In genomic region chr7:149838224-149838991, GRCh38 we compare ENCODE assay signal across 8 cellular contexts. TPM values are rescaled to one million over a fixed set of nuclear protein-coding genes. Genes with fewer than 3 reads are reported as not detected.
DNase-seq lines count a peak whose midpoint lies in the region; ATAC-seq and TF ChIP-seq lines count a peak whose summit lies in the region.

Gene ZNF862, plus strand, starts transcription at chr7:149838375. Its CDS starts 237 bp downstream, at chr7:149838612.

- peaks cover 7% of the 10 kb centered on the region for H3K27me3 ChIP-seq in BJ (ENCODE audit: control insufficient read depth, insufficient read depth, low read length)

- peaks cover 20% of the 10 kb centered on the region for H3K27me3 Mint-ChIP-seq in activated CD4-positive, alpha-beta T cell treated with anti-CD3 and anti-CD28 coated beads, Interleukin-2, amount 10 ng/mL, durations not matched to agents 24 days and 14 days

- H3K9me3 Mint-ChIP-seq in activated CD4-positive, alpha-beta T cell treated with anti-CD3 and anti-CD28 coated beads, Interleukin-2, amount 10 ng/mL, durations not matched to agents 24 days and 14 days = no peaks in the 10 kb centered on the region

- CTCF ChIA-PET in BJ (lab: Yijun Ruan, JAX) = interaction anchor here (0.7 to 1.5 kb wide), 4 partner anchors 11 to 96 kb away, joined by 3 to 7 read pairs (median 4); no protein-coding TSS in a partner anchor

- TF ChIP-seq CTCF in BJ (IDR thresholded peaks at IDR 0.05; ENCODE audit: insufficient read depth, low read depth, low read length) = peak; percentile 21; the same call in 1 of the 2 replicates
- TF ChIP-seq CTCF in coronary artery (IDR thresholded peaks at IDR 0.05) = no peak

- ATAC-seq in GM19324 (IDR thresholded peaks at IDR 0.05; ENCODE audit: low FRiP score, unreplicated experiment) = peak; percentile 99
- peak; percentile 97 for ATAC-seq in HG03469 (IDR thresholded peaks at IDR 0.05; ENCODE audit: unreplicated experiment)
- ATAC-seq in left colon = peak; percentile 97

- POLR2A ChIA-PET in BJ (lab: Charles Lee) = interaction anchor here (0.6 kb wide), 1 partner anchor 11 kb away, joined by 4 read pairs; no protein-coding TSS in a partner anchor

- H3K4me3 ChIP-seq in BJ (ENCODE audit: low read depth, low read length) (peak within 1 kb of the TSS; percentile 65), coronary artery (peak within 1 kb of the TSS; percentile 81)

- H3K27ac Mint-ChIP-seq in activated CD4-positive, alpha-beta T cell treated with anti-CD3 and anti-CD28 coated beads, Interleukin-2, amount 10 ng/mL, durations not matched to agents 24 days and 14 days = peak within 1 kb of the TSS; percentile 83

- peak within 1 kb of the TSS; percentile 88 for H3K4me3 Mint-ChIP-seq in activated CD4-positive, alpha-beta T cell treated with anti-CD3 and anti-CD28 coated beads, Interleukin-2, amount 10 ng/mL, durations not matched to agents 24 days and 14 days

- H3K4me1 Mint-ChIP-seq in activated CD4-positive, alpha-beta T cell treated with anti-CD3 and anti-CD28 coated beads, Interleukin-2, amount 10 ng/mL, durations not matched to agents 24 days and 14 days = peaks cover 18% of the 10 kb centered on the region

- peaks cover 5% of the 10 kb centered on the region for H3K36me3 Mint-ChIP-seq in activated CD4-positive, alpha-beta T cell treated with anti-CD3 and anti-CD28 coated beads, Interleukin-2, amount 10 ng/mL, durations not matched to agents 24 days and 14 days (ENCODE audit: low read depth)

- peak; percentile 87 for DNase-seq in BJ (ENCODE audit: low read depth)
- DNase-seq in NCI-H526 treated with DMSO at 0.1 percent for 48 hours (lab: John Stamatoyannopoulos, UW) = peak; percentile 98
- peak; percentile 98 for DNase-seq in activated CD4-positive, alpha-beta T cell treated with anti-CD3 and anti-CD28 coated beads, Interleukin-2, amount 10 ng/mL, durations not matched to agents 24 days and 14 days
- DNase-seq in coronary artery (ENCODE audit: low spot score) = peak; percentile 99
- peak; percentile 98 to 99 for DNase-seq in left colon
- peak; percentile 97 for DNase-seq in stimulated activated CD4-positive, alpha-beta T cell treated with anti-CD3 and anti-CD28 coated beads, Interleukin-1b, Interleukin-23, amount 100 ng/mL, for 48 hours

- intact Hi-C loops in activated CD4-positive, alpha-beta T cell treated with anti-CD3 and anti-CD28 coated beads, Interleukin-2, amount 10 ng/mL, durations not matched to agents 24 days and 14 days (cut with micrococcal nuclease) = loop anchor here (1.0 to 2.0 kb wide), 5 partner anchors 27 to 214 kb away; partner anchors contain the start of gene ATP6V0E2
- intact Hi-C loops in left colon (cut with DNase I, micrococcal nuclease) = no loop called here

- H3K27ac ChIP-seq in coronary artery = peak within 1 kb of the TSS; percentile 74 to 84

- no peaks in the 10 kb centered on the region for H3K36me3 ChIP-seq in BJ (ENCODE audit: control insufficient read depth, insufficient read depth, low read length)

RNA-seq across cellular contexts. Expression of gene ZNF862, which starts in this region (rescaled TPM):
- 15.7 and 20.4 TPM in 2 replicates for polyA plus RNA-seq in BJ (2011; rRNA removed)
- 11.8 and 19.2 TPM in 2 replicates for polyA minus RNA-seq in BJ (2011; rRNA and poly(A)+ RNA removed)
- 16.6 and 18.3 TPM in 2 replicates for total RNA-seq in activated CD4-positive, alpha-beta T cell treated with anti-CD3 and anti-CD28 coated beads, Interleukin-2, amount 10 ng/mL, durations not matched to agents 24 days and 14 days
- total RNA-seq in left colon = 10 to 100 TPM; 12.9 to 17.4 TPM

Comparison
In these comparisons a context has a peak if more than half of its experiments do, and no peak if none do; other contexts are left out.
1. Peak in every context shown above with its lines: DNase-seq, ATAC-seq, H3K4me3 ChIP-seq and H3K27ac ChIP-seq.